Comparison of ENCODE assay signal across 1 cellular context in genomic region chr17:72518810-72519597, GRCh38.
TF ChIP-seq lines count a peak whose summit lies in the region.

No MANE protein-coding gene starts in this region.

TF ChIP-seq in GM23338, 12 proteins besides CTCF, POLR2A, EP300 and RAD21 (continued from another document):
- TF ChIP-seq REST (IDR thresholded peaks at IDR 0.05; ENCODE audit: unreplicated experiment): no peak
- TF ChIP-seq CREB1 (CRISPR knock-in tag; IDR thresholded peaks at IDR 0.05; ENCODE audit: low read depth): no peak
- TF ChIP-seq STAT1 (IDR thresholded peaks at IDR 0.05; ENCODE audit: unreplicated experiment): no peak
- no peak for TF ChIP-seq ZNF114 (CRISPR knock-in tag; IDR thresholded peaks at IDR 0.05)
- TF ChIP-seq ZNF331 (CRISPR knock-in tag; IDR thresholded peaks at IDR 0.05; ENCODE audit: low read depth): no peak
- no peak for TF ChIP-seq EZH2 (IDR thresholded peaks at IDR 0.05; ENCODE audit: low read depth, unreplicated experiment)
